In the genomic region with DNA sequence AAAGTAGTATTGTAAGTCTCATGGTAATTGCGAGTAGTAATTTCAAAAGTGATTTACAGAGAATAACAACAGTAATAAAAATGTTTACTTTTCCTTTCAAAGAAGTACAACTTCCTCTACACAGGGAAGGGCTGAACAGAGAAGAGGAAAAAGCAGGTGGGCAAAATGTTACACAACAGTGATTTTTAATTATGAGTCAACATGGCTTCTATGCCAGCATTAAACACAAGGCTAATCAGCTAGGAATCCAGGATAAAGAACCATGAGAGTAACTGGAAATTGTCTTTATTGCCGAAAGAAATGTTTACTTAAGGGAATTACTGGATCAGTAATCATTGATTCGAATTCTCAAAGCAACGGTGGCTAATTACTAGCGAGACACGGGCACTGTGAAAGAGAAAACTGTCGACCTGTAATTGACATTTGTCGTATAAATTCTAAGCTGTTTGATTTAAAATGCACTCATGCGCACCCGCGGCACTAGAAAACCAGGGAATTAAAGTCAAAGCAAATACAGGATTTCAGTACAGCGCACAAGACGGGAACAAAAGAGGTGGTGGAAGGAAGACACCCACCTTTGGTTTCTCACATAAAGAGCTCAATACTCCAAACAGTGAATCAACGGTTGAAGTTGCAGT, we compare ENCODE assay signal across 8 cellular contexts. TPM values are rescaled to one million over a fixed set of nuclear protein-coding genes. Genes with fewer than 3 reads are reported as not detected.
DNase-seq lines count a peak whose midpoint lies in the region; ATAC-seq and TF ChIP-seq lines count a peak whose summit lies in the region.

No MANE protein-coding gene starts in this region.

- peaks cover 63% of the 10 kb centered on the region for H3K79me2 ChIP-seq in DND-41 (ENCODE audit: insufficient read depth, low read length)

- H3K27me3 ChIP-seq in DND-41 (ENCODE audit: insufficient read depth, low read length, poor library complexity) = no peaks in the 10 kb centered on the region

- peak overlapping the region; percentile 90 for H3K27ac ChIP-seq in DND-41 (ENCODE audit: low read length)
- H3K27ac ChIP-seq in epithelial cell of prostate = peak overlapping the region; percentile 96

- H3K27ac Mint-ChIP-seq in natural killer cell treated with Interleukin-12 subunit alpha and Interleukin-12 subunit beta and Interleukin-15 and Interleukin-18, amount 100 ng/mL, for 72 hours = peak overlapping the region; percentile 93 to 94

- H3K4me2 ChIP-seq in DND-41 (ENCODE audit: insufficient read depth, low read length) = peak overlapping the region; percentile 79

- no peaks in the 10 kb centered on the region for H3K9me3 ChIP-seq in DND-41 (ENCODE audit: insufficient read depth, low read length, severe bottlenecking)

- no peaks in the 10 kb centered on the region for H3K9me3 Mint-ChIP-seq in natural killer cell treated with Interleukin-12 subunit alpha and Interleukin-12 subunit beta and Interleukin-15 and Interleukin-18, amount 100 ng/mL, for 72 hours

- H3K9ac ChIP-seq in DND-41 (ENCODE audit: low read depth, low read length) = peak overlapping the region; percentile 63

- peak overlapping the region; percentile 96 for H3K4me3 Mint-ChIP-seq in natural killer cell treated with Interleukin-12 subunit alpha and Interleukin-12 subunit beta and Interleukin-15 and Interleukin-18, amount 100 ng/mL, for 72 hours

- H4K20me1 ChIP-seq in DND-41 (ENCODE audit: insufficient read depth, low read length) = no peaks in the 10 kb centered on the region

- peaks cover 23 to 25% of the 10 kb centered on the region in 2 donors for H3K4me1 Mint-ChIP-seq in natural killer cell treated with Interleukin-12 subunit alpha and Interleukin-12 subunit beta and Interleukin-15 and Interleukin-18, amount 100 ng/mL, for 72 hours (ENCODE audit: low read depth in 2 of 2)

- H3K36me3 Mint-ChIP-seq in natural killer cell treated with Interleukin-12 subunit alpha and Interleukin-12 subunit beta and Interleukin-15 and Interleukin-18, amount 100 ng/mL, for 72 hours = no peaks in the 10 kb centered on the region

- peak overlapping the region; percentile 44 for H2AFZ ChIP-seq in DND-41 (ENCODE audit: low read depth, low read length)

- H3K4me1 ChIP-seq in DND-41 (ENCODE audit: insufficient read depth, low read length) = peaks cover 45% of the 10 kb centered on the region

- ATAC-seq in DND-41 (ENCODE audit: insufficient read depth, low read depth) (peak; percentile 7; the same call in 2 of the 3 replicates), HG03469 (IDR thresholded peaks at IDR 0.05; ENCODE audit: unreplicated experiment) (no peak), GM18868 (IDR thresholded peaks at IDR 0.05; ENCODE audit: unreplicated experiment) (no peak), GM18519 (IDR thresholded peaks at IDR 0.05; ENCODE audit: low FRiP score, unreplicated experiment) (no peak)
- no peak for ATAC-seq in natural killer cell treated with Interleukin-12 subunit alpha and Interleukin-12 subunit beta and Interleukin-15 and Interleukin-18, amount 100 ng/mL, for 72 hours

- H3K36me3 ChIP-seq in DND-41 (ENCODE audit: insufficient read depth, low read length) = peaks cover 6% of the 10 kb centered on the region

- TF ChIP-seq CTCF in DND-41 (IDR thresholded peaks at IDR 0.05; ENCODE audit: borderline replicate concordance, extremely low read depth, low read length, poor library complexity, severe bottlenecking) = no peak

- peak; percentile 39 for DNase-seq in DND-41
- DNase-seq in Jurkat, Clone E6-1 (ENCODE audit: low read depth, low spot score) = no peak
- peak; percentile 8 for DNase-seq in SK-N-DZ (ENCODE audit: low spot score)
- DNase-seq in epithelial cell of prostate (ENCODE audit: low read depth, low spot score) = no peak
- no peak for DNase-seq in natural killer cell treated with Interleukin-12 subunit alpha and Interleukin-12 subunit beta and Interleukin-15 and Interleukin-18, amount 100 ng/mL, for 72 hours (ENCODE audit: low spot score)

- no peaks in the 10 kb centered on the region for H3K27me3 Mint-ChIP-seq in natural killer cell treated with Interleukin-12 subunit alpha and Interleukin-12 subunit beta and Interleukin-15 and Interleukin-18, amount 100 ng/mL, for 72 hours

- H3K4me3 ChIP-seq in DND-41 (ENCODE audit: low read depth in 1 of 2, low read length in 2 of 2) = peak overlapping the region; percentile 49 to 92
- H3K4me3 ChIP-seq in Jurkat, Clone E6-1 (ENCODE audit: low read length) = peak overlapping the region; percentile 79

RNA-seq across cellular contexts. Expression of a gene that starts 15.5 kb away (rescaled TPM):
- 46.5 TPM for polyA plus RNA-seq in Jurkat, Clone E6-1 (2012; ENCODE audit: insufficient read depth, insufficient read length)
- 9.2 and 10.1 TPM in 2 replicates for polyA plus RNA-seq in SK-N-DZ (2014; cell fraction: cytosol; rRNA removed)
- polyA plus RNA-seq in SK-N-DZ (2014; cell fraction: nucleus; rRNA removed) = 5.3 and 6.9 TPM in 2 replicates
- total RNA-seq in natural killer cell treated with Interleukin-12 subunit alpha and Interleukin-12 subunit beta and Interleukin-15 and Interleukin-18, amount 100 ng/mL, for 72 hours = 10 to 100 TPM; 33.8 to 49.8 TPM

RNA-seq across cellular contexts. Expression of a gene that starts 17.9 kb away (rescaled TPM):
- polyA plus RNA-seq in Jurkat, Clone E6-1 (2012; ENCODE audit: insufficient read depth, insufficient read length) = 41.7 TPM
- 84.5 and 89.6 TPM in 2 replicates for polyA plus RNA-seq in SK-N-DZ (2014; cell fraction: cytosol; rRNA removed)
- 109 and 112 TPM in 2 replicates for polyA plus RNA-seq in SK-N-DZ (2014; cell fraction: nucleus; rRNA removed)
- total RNA-seq in natural killer cell treated with Interleukin-12 subunit alpha and Interleukin-12 subunit beta and Interleukin-15 and Interleukin-18, amount 100 ng/mL, for 72 hours = 10 to 100 TPM; 17.7 to 26.3 TPM

RNA-seq across cellular contexts. Expression of a gene that starts 37.5 kb away (rescaled TPM):
- polyA plus RNA-seq in Jurkat, Clone E6-1 (2012; ENCODE audit: insufficient read depth, insufficient read length) = not detected
- not detected in 2 replicates for polyA plus RNA-seq in SK-N-DZ (2014; cell fraction: cytosol; rRNA removed)
- polyA plus RNA-seq in SK-N-DZ (2014; cell fraction: nucleus; rRNA removed) = not detected in 2 replicates
- total RNA-seq in natural killer cell treated with Interleukin-12 subunit alpha and Interleukin-12 subunit beta and Interleukin-15 and Interleukin-18, amount 100 ng/mL, for 72 hours = 10 to 100 TPM in 1 of 2 donors, not detected in 1; 39.7 TPM

Comparison
In these comparisons a context has a peak if more than half of its experiments do, and no peak if none do; other contexts are left out.
1. DNase-seq: peak in DND-41 (single experiment) and SK-N-DZ (single experiment); none in Jurkat, Clone E6-1 (single experiment), epithelial cell of prostate (single experiment) and natural killer cell treated with Interleukin-12 subunit alpha and Interleukin-12 subunit beta and Interleukin-15 and Interleukin-18, amount 100 ng/mL, for 72 hours (single experiment).